In the genomic region with DNA sequence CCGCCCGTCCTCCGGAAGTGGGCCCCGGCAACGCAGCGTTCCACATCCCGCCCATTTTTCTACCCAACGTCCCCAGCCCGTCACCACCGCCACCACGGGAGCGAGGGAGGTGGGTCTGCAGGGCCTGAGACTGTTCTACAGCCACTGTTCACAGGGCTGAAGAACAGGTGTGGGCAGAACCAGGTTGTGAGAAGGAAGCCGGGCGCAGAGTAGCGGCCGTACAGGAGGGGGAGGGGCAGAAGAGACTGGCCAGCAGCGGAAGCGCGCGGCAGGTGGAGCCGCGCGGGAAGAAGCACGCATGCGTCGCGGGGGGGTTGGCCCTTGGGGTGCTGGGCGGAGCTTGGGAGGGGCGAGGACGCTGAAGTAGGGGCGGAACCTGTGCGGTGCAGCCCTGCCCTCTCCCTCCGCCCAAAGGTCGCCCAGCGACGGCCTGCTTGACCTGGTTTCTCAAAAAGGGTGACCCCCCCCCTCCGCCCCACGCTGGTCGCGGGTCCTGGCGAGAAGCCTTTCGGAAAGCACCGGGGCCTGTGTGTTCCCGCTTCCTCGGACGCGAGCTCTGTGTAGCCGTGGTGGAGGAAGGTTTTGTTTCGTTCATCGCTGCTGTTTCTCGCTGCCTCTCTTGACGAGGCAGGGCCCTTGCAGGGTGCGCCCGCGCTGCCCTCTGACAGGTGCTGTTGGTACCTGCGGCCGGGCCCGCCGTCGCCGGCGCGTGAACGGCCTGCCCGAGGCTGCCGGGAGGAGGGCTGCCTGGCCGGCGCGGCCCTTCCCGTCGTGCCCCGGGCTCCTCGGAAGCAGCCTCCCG, we compare ENCODE assay signal across 8 cellular contexts.
DNase-seq lines count a peak whose midpoint lies in the region; ATAC-seq and TF ChIP-seq lines count a peak whose summit lies in the region.

No MANE protein-coding gene starts in this region.

- peak overlapping the region; percentile 94 for H3K9ac ChIP-seq in OCI-LY3 (ENCODE audit: low read length)
- peak overlapping the region; percentile 89 to 98 for H3K9ac ChIP-seq in mucosa of rectum (ENCODE audit: low read depth in 1 of 2, low read length in 2 of 2)

- H3K9me3 ChIP-seq in OCI-LY3 (ENCODE audit: insufficient read depth, low read length): no peaks in the 10 kb centered on the region
- H3K9me3 ChIP-seq in mucosa of rectum (ENCODE audit: control insufficient read depth in 2 of 2, low read length in 2 of 2): no peaks in the 10 kb centered on the region

- H3K27ac ChIP-seq in OCI-LY3 (ENCODE audit: low read length) (peak overlapping the region; percentile 94), epithelial cell of prostate (peak overlapping the region; percentile 94), mucosa of rectum (ENCODE audit: low read depth in 2 of 2, low read length in 2 of 2) (peak overlapping the region; percentile 99 to 100)

- peaks cover 5% of the 10 kb centered on the region for H3K36me3 ChIP-seq in OCI-LY3 (replicated peaks; ENCODE audit: low read depth, low read length)
- no peaks in the 10 kb centered on the region for H3K36me3 ChIP-seq in mucosa of rectum (ENCODE audit: control insufficient read depth in 2 of 2, insufficient read depth in 2 of 2, low read length in 2 of 2)

- H3K4me1 ChIP-seq in OCI-LY3 (ENCODE audit: low read length) (peaks cover 47% of the 10 kb centered on the region), mucosa of rectum (ENCODE audit: control insufficient read depth in 2 of 2, insufficient read depth in 2 of 2, low read length in 2 of 2) (peaks cover 39 to 49% of the 10 kb centered on the region in 2 donors)

- H3K27me3 ChIP-seq in OCI-LY3 (ENCODE audit: low read depth, low read length) (no peaks in the 10 kb centered on the region), mucosa of rectum (ENCODE audit: control insufficient read depth in 2 of 2, insufficient read depth in 2 of 2, low read length in 2 of 2) (no peaks in the 10 kb centered on the region)

- no peak for TF ChIP-seq CTCF in OCI-LY3 (IDR thresholded peaks at IDR 0.05; ENCODE audit: low read depth, low read length)

- ATAC-seq in GM21528 (IDR thresholded peaks at IDR 0.05; ENCODE audit: low FRiP score, unreplicated experiment): peak; percentile 70

- H4K20me1 ChIP-seq in OCI-LY3 (ENCODE audit: insufficient read depth, low read length): no peaks in the 10 kb centered on the region

- H3K79me2 ChIP-seq in OCI-LY3 (ENCODE audit: low read length): peaks cover 24% of the 10 kb centered on the region

- H3K4me3 ChIP-seq in OCI-LY3 (ENCODE audit: low read length) (peak overlapping the region; percentile 92), mucosa of rectum (ENCODE audit: low read length in 2 of 2) (peak overlapping the region; percentile 83 to 96)

- H3K4me2 ChIP-seq in OCI-LY3 (ENCODE audit: low read length): peak overlapping the region; percentile 97

- DNase-seq in DMS114 treated with DMSO at 0.1 percent for 48 hours (lab: John Stamatoyannopoulos, UW; ENCODE audit: unreplicated experiment) (peak; percentile 91), HuH-7 (ENCODE audit: low spot score) (peak; percentile 88), activated T-cell treated with anti-CD3 and anti-CD28 coated beads for 48 hours (ENCODE audit: low read depth) (peak; percentile 94), epithelial cell of prostate (ENCODE audit: low read depth, low spot score) (peak; percentile 70)
- DNase-seq in stimulated activated CD8-positive, alpha-beta memory T cell treated with anti-CD3 and anti-CD28 coated beads, Interleukin-4, amount 100 ng/mL, for 4 hours (ENCODE audit: low read depth in 2 of 2, low spot score in 1 of 2): peak; percentile 91 to 92

- H2AFZ ChIP-seq in OCI-LY3 (ENCODE audit: low read depth, low read length): peak overlapping the region; percentile 77

Comparison
In these comparisons a context has a peak if more than half of its experiments do, and no peak if none do; other contexts are left out.
1. Peak in every context shown above with its lines: DNase-seq, ATAC-seq, H3K4me3 ChIP-seq and H3K27ac ChIP-seq.